Comparison of ENCODE assay signal across 10 cellular contexts in genomic region chr21:33238565-33239255, GRCh38. TPM values are rescaled to one million over a fixed set of nuclear protein-coding genes. Genes with fewer than 3 reads are reported as not detected.
DNase-seq lines count a peak whose midpoint lies in the region; ATAC-seq and TF ChIP-seq lines count a peak whose summit lies in the region.
"Had no signal": no experiment of that assay in that cellular context is flagged by ENCODE, and none has a peak within 500 bp of the region (broad histone marks: within the 10 kb centered on the region; RNA-seq: fewer than 3 reads in every experiment).

No MANE protein-coding gene starts in this region.

- peak overlapping the region; percentile 91 to 95 (median 93) for H3K27ac Mint-ChIP-seq in immature natural killer cell
- H3K27ac Mint-ChIP-seq: brain had no signal

- H3K79me1 ChIP-seq in mesendoderm (ENCODE audit: low read length): peaks cover 3% of the 10 kb centered on the region

- H3K36me3 Mint-ChIP-seq in immature natural killer cell: peaks cover 5 to 12% (median 5%) of the 10 kb centered on the region in 3 donors

- H3K4ac ChIP-seq in mesendoderm (ENCODE audit: low read depth, low read length): no peak overlapping the region

- no peak overlapping the region for H3K18ac ChIP-seq in mesendoderm (ENCODE audit: low read length)

- H3K79me2 ChIP-seq in KMS-11 (ENCODE audit: insufficient read depth, low read depth): peaks cover 78% of the 10 kb centered on the region
- no peaks in the 10 kb centered on the region for H3K79me2 ChIP-seq in mesendoderm (ENCODE audit: control insufficient read depth, insufficient read depth, low read length)

- TF ChIP-seq CTCF in KMS-11 (conservative IDR thresholded peaks at IDR 0.05; ENCODE audit: low read depth, low read length): no peak

- DNase-seq in immature natural killer cell: peak; percentile 51 to 59 (median 53)
- no peak for DNase-seq in H4 (ENCODE audit: low spot score)
- DNase-seq in mesendoderm: no peak
- no peak for DNase-seq in NCI-H2171 treated with DMSO at 0.1 percent for 48 hours (lab: John Stamatoyannopoulos, UW)
- no peak for DNase-seq in activated gamma-delta T cell (lab: John Stamatoyannopoulos, UW)

- no peak overlapping the region for H4K8ac ChIP-seq in mesendoderm (ENCODE audit: low read depth, low read length)

- no peak overlapping the region for H2AK5ac ChIP-seq in mesendoderm (ENCODE audit: low read length)

- no peaks in the 10 kb centered on the region for H4K20me1 ChIP-seq in KMS-11 (ENCODE audit: insufficient read depth)

- peaks cover 0 to 5% (median 1%) of the 10 kb centered on the region in 3 donors for H3K27me3 Mint-ChIP-seq in immature natural killer cell (ENCODE audit: low read depth in 3 of 3)

- peaks cover 92 to 94% of the 10 kb centered on the region in 2 donors for H3K4me1 Mint-ChIP-seq in immature natural killer cell

- H3K36me3 ChIP-seq in KMS-11 (ENCODE audit: insufficient read depth) (no peaks in the 10 kb centered on the region), mesendoderm (ENCODE audit: control insufficient read depth, insufficient read depth, low read length) (no peaks in the 10 kb centered on the region)

- ATAC-seq in GM18511 (IDR thresholded peaks at IDR 0.05; ENCODE audit: unreplicated experiment) (peak; percentile 81), GM21717 (IDR thresholded peaks at IDR 0.05; ENCODE audit: unreplicated experiment) (peak; percentile 64)

- H2BK15ac ChIP-seq in mesendoderm (replicated peaks; ENCODE audit: low read depth): no peak overlapping the region

- peak overlapping the region; percentile 91 for H3K4me2 ChIP-seq in KMS-11
- H3K4me2 ChIP-seq in mesendoderm (ENCODE audit: low read length): no peak overlapping the region

- H3K9me3 Mint-ChIP-seq in immature natural killer cell: no peaks in the 10 kb centered on the region

- no peak overlapping the region for H2BK120ac ChIP-seq in mesendoderm (ENCODE audit: low read depth, low read length)

- no peak overlapping the region for H3K56ac ChIP-seq in mesendoderm (ENCODE audit: low read length)

- H3K27me3 ChIP-seq in KMS-11 (ENCODE audit: insufficient read depth, low read depth) (no peaks in the 10 kb centered on the region), mesendoderm (ENCODE audit: insufficient read depth, low read length, poor library complexity) (no peaks in the 10 kb centered on the region)

- H3K4me3 ChIP-seq in KMS-11 (IDR thresholded peaks at IDR 0.05; ENCODE audit: insufficient read depth, low read depth, low read length): no peak overlapping the region
- no peak overlapping the region for H3K4me3 ChIP-seq in mesendoderm (ENCODE audit: low read length)

- H4K5ac ChIP-seq in mesendoderm (ENCODE audit: low read length): no peak overlapping the region

- H3K23ac ChIP-seq in mesendoderm (ENCODE audit: low read length): no peak overlapping the region

- H3K9ac ChIP-seq in KMS-11: peak overlapping the region; percentile 73
- no peak overlapping the region for H3K9ac ChIP-seq in mesendoderm (ENCODE audit: low read length)

- peak overlapping the region; percentile 18; the same call in 1 of the 2 replicates for H2AFZ ChIP-seq in KMS-11 (ENCODE audit: low read depth)

- H3K4me1 ChIP-seq in KMS-11 (ENCODE audit: low read depth, poor library complexity, severe bottlenecking) (peaks cover 91% of the 10 kb centered on the region), mesendoderm (ENCODE audit: control insufficient read depth, low read depth, low read length) (peaks cover 3% of the 10 kb centered on the region)

- H3K27ac ChIP-seq in KMS-11 (peak overlapping the region; percentile 95), mesendoderm (ENCODE audit: low read depth, low read length) (no peak overlapping the region)

- no peak overlapping the region for H2BK5ac ChIP-seq in mesendoderm (ENCODE audit: low read length)

- WGBS in mesendoderm (ENCODE audit: extremely low coverage, insufficient coverage, low lambda C conversion rate): no CpG with 5 or more reads among the region's 7 CpGs

- H3K4me3 Mint-ChIP-seq in immature natural killer cell: peak overlapping the region; percentile 64 to 86 (median 74)
- H3K4me3 Mint-ChIP-seq: neural crest cell had no signal

RNA-seq across cellular contexts. Expression of gene IFNAR2, which starts 9.0 kb away (rescaled TPM):
- 100 to 1,000 TPM in 1 of 3 donors, 10 to 100 TPM in 2; 76.8 to 111 (median 87.9) TPM for polyA plus RNA-seq in immature natural killer cell
- total RNA-seq in H4 (2014; rRNA removed; shearing (Covaris generic)): 7.9 and 11.5 TPM in 2 replicates
- polyA plus RNA-seq in mesendoderm (2013, experiment 1 of 2): 7.5 TPM
- polyA plus RNA-seq in mesendoderm (2013, experiment 2 of 2): 7.3 TPM

RNA-seq across cellular contexts. Expression of gene IL10RB, which starts 27.5 kb away (rescaled TPM):
- polyA plus RNA-seq in immature natural killer cell: 10 to 100 TPM; 45.9 to 63.5 (median 46.9) TPM
- 107 and 111 TPM in 2 replicates for total RNA-seq in H4 (2014; rRNA removed; shearing (Covaris generic))
- 2.1 TPM for polyA plus RNA-seq in mesendoderm (2013, experiment 1 of 2)
- 2.0 TPM for polyA plus RNA-seq in mesendoderm (2013, experiment 2 of 2)

Comparison
In these comparisons a context has a peak if more than half of its experiments do, and no peak if none do; other contexts are left out.
1. DNase-seq: peak in immature natural killer cell (3 of 3); none in H4 (single experiment), mesendoderm (single experiment), NCI-H2171 treated with DMSO at 0.1 percent for 48 hours (single experiment) and activated gamma-delta T cell (single experiment).